Comparison of ENCODE assay signal across 20 cellular contexts in genomic region chr2:43207553-43208300, GRCh38. TPM values are rescaled to one million over a fixed set of nuclear protein-coding genes. Genes with fewer than 3 reads are reported as not detected.
DNase-seq lines count a peak whose midpoint lies in the region; ATAC-seq, FAIRE-seq and TF ChIP-seq lines count a peak whose summit lies in the region.
"Had no signal": no experiment of that assay in that cellular context is flagged by ENCODE, and none has a peak within 500 bp of the region (broad histone marks: within the 10 kb centered on the region; RNA-seq: fewer than 3 reads in every experiment).

No MANE protein-coding gene starts in this region.

- 44% methylated on average over 9 of the region's 9 CpGs for WGBS in K562 (ENCODE audit: insufficient coverage, low coverage, missing lambda C conversion rate)

- POLR2A ChIA-PET in Caco-2 (lab: Charles Lee): interaction anchor here (0.6 to 1.0 kb wide), 3 partner anchors 13 to 714 kb away, joined by 3 to 5 read pairs (median 4); partner anchors contain the start of gene KCNG3
- POLR2A ChIA-PET in K562 (lab: Yijun Ruan, JAX): interaction anchor here (1.8 kb wide), 2 partner anchors 11 to 14 kb away, joined by 5 to 9 read pairs; no protein-coding TSS in a partner anchor
- POLR2A ChIA-PET in naive thymus-derived CD8-positive, alpha-beta T cell (lab: Charles Lee): interaction anchor here (0.6 to 25.6 kb wide), 4 partner anchors 12 to 294 kb away, joined by 3 to 883 read pairs (median 5); partner anchors contain the start of gene ZFP36L2

- peaks cover 8% of the 10 kb centered on the region for H3K4me1 Mint-ChIP-seq in Caco-2 (ENCODE audit: low read depth, unreplicated experiment)
- H3K4me1 Mint-ChIP-seq in naive thymus-derived CD8-positive, alpha-beta T cell: peaks cover 30 to 68% (median 57%) of the 10 kb centered on the region in 4 donors
- H3K4me1 Mint-ChIP-seq in mesothelial cell of epicardium: peaks cover 12% of the 10 kb centered on the region

- no peak overlapping the region for H2AFZ ChIP-seq in K562 (ENCODE audit: low read depth, low read length)

- H3K9ac ChIP-seq in K562 (ENCODE audit: insufficient read depth in 1 of 2, low read depth in 2 of 2, low read length in 2 of 2): peak overlapping the region in 1 of 2 experiments; percentile 19; a peak in 1 of 4 replicates

- H3K27ac ChIP-seq in K562 (ENCODE audit: extremely low read depth, low read depth, low read length) (no peak overlapping the region), gastrocnemius medialis (no peak overlapping the region)
- H3K27ac ChIP-seq: epithelial cell of prostate had no signal

- no peaks in the 10 kb centered on the region for H3K9me3 Mint-ChIP-seq in Caco-2 (ENCODE audit: unreplicated experiment)
- H3K9me3 Mint-ChIP-seq in naive thymus-derived CD8-positive, alpha-beta T cell: peaks cover 0 to 2% (median 0%) of the 10 kb centered on the region in 9 donors
- H3K9me3 Mint-ChIP-seq in mesothelial cell of epicardium: no peaks in the 10 kb centered on the region
- H3K9me3 Mint-ChIP-seq: dendritic cell treated with granulocyte-macrophage colony-stimulating factor and Interleukin-4, amounts not matched to agents 40 ng/mL and 50 ng/mL, for 4 days; HFFc6; memory B cell; natural killer cell treated with Interleukin-12 subunit alpha and Interleukin-12 subunit beta and Interleukin-15 and Interleukin-18, amount 100 ng/mL, for 72 hours had no signal

- peak; percentile 31 to 40 for TF ChIP-seq CTCF in Caco-2 (IDR thresholded peaks at IDR 0.05; ENCODE audit: insufficient read depth in 1 of 2, low read depth in 1 of 2, low read length in 1 of 2, severe bottlenecking in 1 of 2, unreplicated experiment in 1 of 2)
- TF ChIP-seq CTCF in K562 (IDR thresholded peaks at IDR 0.05 in 2 of 3, conservative IDR thresholded peaks at IDR 0.05 in 1 of 3; ENCODE audit: insufficient read depth in 2 of 3, low read depth in 1 of 3, low read length in 3 of 3): 0 out of 6 replicates have a peak, but pooled peaks of 2 of the 3 experiments have one; percentile 12 to 15
- no peak for TF ChIP-seq CTCF in mucosa of descending colon (IDR thresholded peaks at IDR 0.05)
- no peak for TF ChIP-seq CTCF in mesothelial cell of epicardium (IDR thresholded peaks at IDR 0.05; ENCODE audit: unreplicated experiment)
- TF ChIP-seq CTCF in GM13976 (IDR thresholded peaks at IDR 0.05; ENCODE audit: borderline replicate concordance, control extremely low read depth, extremely low read depth, insufficient read depth, missing control alignments): no peak
- TF ChIP-seq CTCF in gastrocnemius medialis (IDR thresholded peaks at IDR 0.05 in 4 of 5, conservative IDR thresholded peaks at IDR 0.05 in 1 of 5): no peak

- no peaks in the 10 kb centered on the region for H3K27me3 Mint-ChIP-seq in Caco-2 (ENCODE audit: insufficient read depth, unreplicated experiment)
- no peaks in the 10 kb centered on the region for H3K27me3 Mint-ChIP-seq in naive thymus-derived CD8-positive, alpha-beta T cell
- H3K27me3 Mint-ChIP-seq in mesothelial cell of epicardium (ENCODE audit: low read depth): no peaks in the 10 kb centered on the region
- H3K27me3 Mint-ChIP-seq: memory B cell; natural killer cell treated with Interleukin-12 subunit alpha and Interleukin-12 subunit beta and Interleukin-15 and Interleukin-18, amount 100 ng/mL, for 72 hours had no signal

- CTCF ChIA-PET in Caco-2 (lab: Charles Lee) (interaction anchor here (0.6 to 1.6 kb wide), 5 partner anchors 10 to 369 kb away, joined by 3 to 9 read pairs (median 4); no protein-coding TSS in a partner anchor), K562 (lab: Yijun Ruan, JAX; ENCODE audit: low intra/inter-chr PET ratio) (no interaction called here)

- H3K4me3 Mint-ChIP-seq in Caco-2 (ENCODE audit: unreplicated experiment) (no peak overlapping the region), mesothelial cell of epicardium (no peak overlapping the region)
- H3K4me3 Mint-ChIP-seq in naive thymus-derived CD8-positive, alpha-beta T cell: no peak overlapping the region
- H3K4me3 Mint-ChIP-seq: dendritic cell treated with granulocyte-macrophage colony-stimulating factor and Interleukin-4, amounts not matched to agents 40 ng/mL and 50 ng/mL, for 4 days; HFFc6; memory B cell; natural killer cell treated with Interleukin-12 subunit alpha and Interleukin-12 subunit beta and Interleukin-15 and Interleukin-18, amount 100 ng/mL, for 72 hours had no signal

- no peak overlapping the region for H3K4me2 ChIP-seq in K562 (ENCODE audit: insufficient read depth, low read length)

- no peaks in the 10 kb centered on the region for H3K9me3 ChIP-seq in Caco-2
- H3K9me3 ChIP-seq in K562 (replicated peaks; ENCODE audit: control insufficient read depth, insufficient read depth, low read depth, low read length): no peaks in the 10 kb centered on the region
- H3K9me3 ChIP-seq in mucosa of descending colon: no peaks in the 10 kb centered on the region
- H3K9me3 ChIP-seq in gastrocnemius medialis: no peaks in the 10 kb centered on the region
- H3K9me3 ChIP-seq: upper lobe of left lung had no signal

- no peaks in the 10 kb centered on the region for H3K4me1 ChIP-seq in Caco-2
- peaks cover 20 to 35% of the 10 kb centered on the region in 2 experiments for H3K4me1 ChIP-seq in K562 (replicated peaks in 1 of 2; ENCODE audit: control insufficient read depth in 2 of 2, insufficient read depth in 2 of 2, low read length in 2 of 2)
- H3K4me1 ChIP-seq in mucosa of descending colon (ENCODE audit: low read depth): peaks cover 7% of the 10 kb centered on the region
- H3K4me1 ChIP-seq in gastrocnemius medialis: peaks cover 0 to 3% of the 10 kb centered on the region in 2 donors

- H3K4me3 ChIP-seq in Caco-2 (ENCODE audit: low read depth, low read length) (no peak overlapping the region), H7 (ENCODE audit: insufficient read depth, low read depth, low read length) (no peak overlapping the region), K562 (no peak overlapping the region), mucosa of descending colon (no peak overlapping the region), gastrocnemius medialis (no peak overlapping the region)
- H3K4me3 ChIP-seq: upper lobe of left lung had no signal

- peak overlapping the region; percentile 20 for H3K27ac Mint-ChIP-seq in Caco-2 (ENCODE audit: unreplicated experiment)
- peak overlapping the region in 2 of 10 donors; percentile 10 to 62 for H3K27ac Mint-ChIP-seq in naive thymus-derived CD8-positive, alpha-beta T cell
- no peak overlapping the region for H3K27ac Mint-ChIP-seq in mesothelial cell of epicardium
- H3K27ac Mint-ChIP-seq: dendritic cell treated with granulocyte-macrophage colony-stimulating factor and Interleukin-4, amounts not matched to agents 40 ng/mL and 50 ng/mL, for 4 days; HFFc6; memory B cell; natural killer cell treated with Interleukin-12 subunit alpha and Interleukin-12 subunit beta and Interleukin-15 and Interleukin-18, amount 100 ng/mL, for 72 hours had no signal

- ATAC-seq in K562: peak; percentile 44
- ATAC-seq in mucosa of descending colon: peak; percentile 77
- no peak for ATAC-seq in naive thymus-derived CD8-positive, alpha-beta T cell
- no peak for ATAC-seq in gastrocnemius medialis
- ATAC-seq: natural killer cell treated with Interleukin-12 subunit alpha and Interleukin-12 subunit beta and Interleukin-15 and Interleukin-18, amount 100 ng/mL, for 72 hours; stimulated activated naive CD8-positive, alpha-beta T cell treated with anti-CD3 and anti-CD28 coated beads, Interleukin-15, Interleukin-2, amounts not matched to agents 100 U/mL and 50 U/mL, for 24 hours had no signal

- H3K36me3 ChIP-seq in Caco-2 (ENCODE audit: control insufficient read depth, insufficient read depth, low read length) (0 out of 2 replicates have a peak, but pooled peaks cover under 1% of the 10 kb centered on the region), H7 (replicated peaks; ENCODE audit: control insufficient read depth, insufficient read depth, low read length) (no peaks in the 10 kb centered on the region), K562 (ENCODE audit: control insufficient read depth, insufficient read depth, low read length) (no peaks in the 10 kb centered on the region), mucosa of descending colon (ENCODE audit: low read depth) (no peaks in the 10 kb centered on the region), gastrocnemius medialis (no peaks in the 10 kb centered on the region)
- H3K36me3 ChIP-seq: upper lobe of left lung had no signal

- TF ChIP-seq EP300 in K562 (IDR thresholded peaks at IDR 0.05; ENCODE audit: low read length): no peak

- in situ Hi-C loops in K562 (cut with MboI) (no loop called here), GM13976 (cut with MboI; ENCODE audit: low sequenced_read_pairs, unreplicated experiment) (no loop called here), gastrocnemius medialis (cut with MboI; ENCODE audit: low sequenced_read_pairs in 4 of 4) (no loop called here)

- intact Hi-C loops in Caco-2 (cut with micrococcal nuclease; ENCODE audit: unreplicated experiment) (no loop called here), K562 (cut with micrococcal nuclease) (no loop called here), mucosa of descending colon (cut with DNase I, micrococcal nuclease) (no loop called here), gastrocnemius medialis (cut with DNase I; ENCODE audit: low total_unique reads) (no loop called here)

- H3K27me3 ChIP-seq in Caco-2 (replicated peaks; ENCODE audit: control insufficient read depth, insufficient read depth, low read length) (no peaks in the 10 kb centered on the region), H7 (ENCODE audit: control insufficient read depth, insufficient read depth, low read length) (no peaks in the 10 kb centered on the region), K562 (ENCODE audit: control insufficient read depth in 2 of 2, insufficient read depth in 2 of 2, low read length in 2 of 2) (no peaks in the 10 kb centered on the region), gastrocnemius medialis (no peaks in the 10 kb centered on the region)
- H3K27me3 ChIP-seq: upper lobe of left lung had no signal

- H3K79me2 ChIP-seq in K562 (ENCODE audit: control insufficient read depth, insufficient read depth, low read length): no peaks in the 10 kb centered on the region

- no peak for FAIRE-seq in K562 (lab: Jason Lieb, UNC)

- H3K36me3 Mint-ChIP-seq in Caco-2 (ENCODE audit: insufficient read depth, unreplicated experiment) (no peaks in the 10 kb centered on the region), mesothelial cell of epicardium (no peaks in the 10 kb centered on the region)
- no peaks in the 10 kb centered on the region for H3K36me3 Mint-ChIP-seq in naive thymus-derived CD8-positive, alpha-beta T cell
- H3K36me3 Mint-ChIP-seq: memory B cell; natural killer cell treated with Interleukin-12 subunit alpha and Interleukin-12 subunit beta and Interleukin-15 and Interleukin-18, amount 100 ng/mL, for 72 hours had no signal

- TF ChIP-seq POLR2A in K562 (conservative IDR thresholded peaks at IDR 0.05) (no peak), gastrocnemius medialis (IDR thresholded peaks at IDR 0.05) (no peak)

- peak in 1 of 2 experiments; percentile 53 for DNase-seq in Caco-2
- DNase-seq in H7: peak; percentile 89
- peak in 1 of 4 experiments; percentile 47 for DNase-seq in K562 (ENCODE audit: extremely low read depth in 1 of 4, low spot score in 3 of 4)
- no peak for DNase-seq in mucosa of descending colon
- no peak for DNase-seq in naive thymus-derived CD8-positive, alpha-beta T cell
- no peak for DNase-seq in mesothelial cell of epicardium (ENCODE audit: low spot score in 2 of 2, unreplicated experiment in 2 of 2)
- DNase-seq in GM13976 (ENCODE audit: low spot score): no peak
- no peak for DNase-seq in gastrocnemius medialis
- DNase-seq: activated CD4-positive, alpha-beta T cell treated with anti-CD3 and anti-CD28 coated beads for 4 hours; activated naive CD4-positive, alpha-beta T cell treated with anti-CD3 and anti-CD28 coated beads, Interleukin-2, amount 50 U/mL, for 16 hours; DMS79; HFFc6; NCI-H1694 treated with DMSO at 0.1 percent for 48 hours; SHP77; stimulated activated naive CD8-positive, alpha-beta T cell treated with anti-CD3 and anti-CD28 coated beads, Interleukin-15, Interleukin-2, amounts not matched to agents 100 U/mL and 50 U/mL, for 24 hours had no signal

- no TSS peak for BruUV-seq in Caco-2 (replicated peaks; lab: Mats Ljungman, UMichigan)
- BruUV-seq in K562 (replicated peaks; lab: Mats Ljungman, UMichigan): no TSS peak

- TF ChIP-seq RAD21 in K562 (CRISPR knock-in tag; conservative IDR thresholded peaks at IDR 0.05 in 1 of 2, IDR thresholded peaks at IDR 0.05 in 1 of 2): no peak

- H4K20me1 ChIP-seq in K562 (replicated peaks; ENCODE audit: control insufficient read depth, insufficient read depth, low read length): no peaks in the 10 kb centered on the region

- no peaks in the 10 kb centered on the region for H3K9me1 ChIP-seq in K562 (ENCODE audit: control insufficient read depth, insufficient read depth, low read length)

RNA-seq across cellular contexts. Expression of gene ZFP36L2, which starts 18.7 kb away (rescaled TPM):
- total RNA-seq in Caco-2 (2022) (225 and 237 TPM in 2 replicates), K562 (2014; rRNA removed) (4.1 and 6.2 TPM in 2 replicates), K562 (2014; rRNA removed; fragmentation: Illumina TruSeq; extraction: Trizol) (6.2 and 6.4 TPM in 2 replicates), K562 (2015; rRNA removed; fragmentation: Illumina TruSeq; extraction: Trizol) (6.6 and 7.9 TPM in 2 replicates), K562 (2021) (60.6 and 62.1 TPM in 2 replicates), mucosa of descending colon (100 to 1,000 TPM; 160 to 198 (median 169) TPM), mesothelial cell of epicardium (93.6 to 100 TPM (median 98.3 TPM) in 3 replicates), gastrocnemius medialis (10 to 100 TPM; 15.5 to 58.6 (median 44.8) TPM)
- 9.5 and 12.0 TPM in 2 replicates for total RNA-seq in H7 (2014; rRNA removed; shearing (Covaris generic))
- 9.5 and 13.7 TPM in 2 replicates for total RNA-seq in K562 (2011; cell fraction: chromatin; rRNA removed; ENCODE audit: low replicate concordance)
- total RNA-seq in K562 (2011; cell fraction: nucleolus; rRNA removed): 9.7 and 10.2 TPM in 2 replicates
- total RNA-seq in K562 (2011; cell fraction: nucleoplasm; rRNA removed): 11.8 and 19.4 TPM in 2 replicates
- polyA plus RNA-seq in K562 (2011; rRNA removed) (6.5 and 11.7 TPM in 2 replicates), K562 (2014; fragmentation: Illumina TruSeq; extraction: Trizol) (20.0 and 20.3 TPM in 2 replicates), K562 (2014; fragmentation: Nextera tagmentation; extraction: Ambion mirVana) (10 to 100 TPM; 32.4 to 42.8 TPM), K562 (2014; rRNA removed) (21.8 and 23.7 TPM in 2 replicates)
- polyA plus RNA-seq in K562 (2011; cell fraction: cytosol; rRNA removed): 3.1 and 12.8 TPM in 2 replicates
- 6.0 and 19.0 TPM in 2 replicates for polyA plus RNA-seq in K562 (2011; cell fraction: nucleus; rRNA removed)
- 27.2 and 38.8 TPM in 2 replicates for polyA plus RNA-seq in K562 (2012)
- polyA minus RNA-seq in K562 (2011; rRNA and poly(A)+ RNA removed): 4.3 and 5.1 TPM in 2 replicates
- polyA minus RNA-seq in K562 (2011; cell fraction: cytosol; rRNA and poly(A)+ RNA removed): 17.1 and 23.8 TPM in 2 replicates
- 6.4 and 8.1 TPM in 2 replicates for polyA minus RNA-seq in K562 (2011; cell fraction: nucleus; rRNA and poly(A)+ RNA removed)
- total RNA-seq in naive thymus-derived CD8-positive, alpha-beta T cell: 100 to 1,000 TPM; 264 to 274 TPM
- polyA plus RNA-seq in naive thymus-derived CD8-positive, alpha-beta T cell: 100 to 1,000 TPM; 222 to 420 (median 390) TPM

Comparison
In these comparisons a context has a peak if more than half of its experiments do, and no peak if none do; other contexts are left out.
1. CTCF ChIP-seq: peak in Caco-2 (2 of 2) and K562 (2 of 3); none in mucosa of descending colon (single experiment), mesothelial cell of epicardium (single experiment), GM13976 (single experiment) and gastrocnemius medialis (0 of 5).
2. ATAC-seq: peak in K562 (single experiment) and mucosa of descending colon (single experiment); none in naive thymus-derived CD8-positive, alpha-beta T cell (0 of 2) and gastrocnemius medialis (0 of 2).